ENCODE assay signal across 9 cellular contexts in genomic region chr14:91063119-91063518, GRCh38.
DNase-seq lines count a peak whose midpoint lies in the region; ATAC-seq and TF ChIP-seq lines count a peak whose summit lies in the region.
"Had no signal": no experiment of that assay in that cellular context is flagged by ENCODE, and none has a peak within 500 bp of the region (broad histone marks: within the 10 kb centered on the region; RNA-seq: fewer than 3 reads in every experiment).

No MANE protein-coding gene starts in this region.

- in situ Hi-C loops in GM18951 (cut with MboI; ENCODE audit: low sequenced_read_pairs, unreplicated experiment): no loop called here

- TF ChIP-seq POLR2A in GM18951 (IDR thresholded peaks at IDR 0.05; ENCODE audit: extremely low read depth, insufficient read depth, insufficient read length): peak; percentile 9
- peak; percentile 41; the same call in 1 of the 2 replicates for TF ChIP-seq POLR2A in Raji (IDR thresholded peaks at IDR 0.05; ENCODE audit: insufficient read depth, low read depth, low read length)

- ATAC-seq in HG03025 (IDR thresholded peaks at IDR 0.05; ENCODE audit: low FRiP score, unreplicated experiment) (no peak), GM21381 (IDR thresholded peaks at IDR 0.05; ENCODE audit: unreplicated experiment) (no peak)

- peak; percentile 65 for DNase-seq in CD1c-positive myeloid dendritic cell (ENCODE audit: extremely low spot score)
- peak; percentile 14 for DNase-seq in foreskin melanocyte
- no peak for DNase-seq in NCI-H1694 (lab: John Stamatoyannopoulos, UW)
- DNase-seq in midbrain (lab: John Stamatoyannopoulos, UW): no peak
- DNase-seq: RPMI8226 had no signal

Comparison
In these comparisons a context has a peak if more than half of its experiments do, and no peak if none do; other contexts are left out.
1. DNase-seq: peak in CD1c-positive myeloid dendritic cell (single experiment) and foreskin melanocyte (single experiment); none in NCI-H1694 (single experiment) and midbrain (single experiment).